Comparison of ENCODE assay signal across 8 cellular contexts in genomic region chr2:85538507-85539360, GRCh38. TPM values are rescaled to one million over a fixed set of nuclear protein-coding genes. Genes with fewer than 3 reads are reported as not detected.
DNase-seq lines count a peak whose midpoint lies in the region; FAIRE-seq and TF ChIP-seq lines count a peak whose summit lies in the region.

TSS of gene MAT2A (plus strand) at chr2:85539168. CDS start at chr2:85539288, 120 bp downstream.

- peak within 1 kb of the TSS; percentile 4 for H2AFZ ChIP-seq in neuron (ENCODE audit: low read depth, low read length)

- DNase-seq in HAP-1 (ENCODE audit: low spot score in 2 of 2) (peak; percentile 87 to 98), MG63 (peak; percentile 95), SHP77 treated with DMSO at 0.1 percent for 48 hours (lab: John Stamatoyannopoulos, UW) (peak; percentile 80), activated gamma-delta T cell (lab: John Stamatoyannopoulos, UW) (peak; percentile 75), fibroblast of villous mesenchyme (ENCODE audit: low read depth) (peak; percentile 93)

- peak; percentile 3 for FAIRE-seq in G401.6 (lab: Jason Lieb, UNC)

- H3K9ac ChIP-seq in subcutaneous abdominal adipose tissue (ENCODE audit: low read length in 5 of 5) = peak within 1 kb of the TSS; percentile 87 to 99 (median 96)

- in situ Hi-C loops in HAP-1 (cut with MboI; ENCODE audit: low sequenced_read_pairs) = no loop called here

- H3K4me3 ChIP-seq in HAP-1 = peak within 1 kb of the TSS; percentile 97
- peak within 1 kb of the TSS; percentile 95 for H3K4me3 ChIP-seq in MG63
- peak within 1 kb of the TSS; percentile 80 for H3K4me3 ChIP-seq in fibroblast of villous mesenchyme (ENCODE audit: low read depth, low read length)
- peak within 1 kb of the TSS; percentile 70 for H3K4me3 ChIP-seq in neuron (ENCODE audit: low read length)
- H3K4me3 ChIP-seq in subcutaneous abdominal adipose tissue (ENCODE audit: low read depth in 1 of 5, low read length in 5 of 5) = peak within 1 kb of the TSS; percentile 78 to 97 (median 93)

- H3K27me3 ChIP-seq in HAP-1 (ENCODE audit: low read depth) (no peaks in the 10 kb centered on the region), MG63 (no peaks in the 10 kb centered on the region), neuron (ENCODE audit: insufficient read depth, low read length) (no peaks in the 10 kb centered on the region), subcutaneous abdominal adipose tissue (ENCODE audit: control insufficient read depth in 5 of 5, insufficient read depth in 4 of 5, low read length in 5 of 5) (no peaks in the 10 kb centered on the region)

- H3K36me3 ChIP-seq in HAP-1 (replicated peaks) = peaks cover 47% of the 10 kb centered on the region
- peaks cover 46% of the 10 kb centered on the region for H3K36me3 ChIP-seq in MG63
- peaks cover 36% of the 10 kb centered on the region for H3K36me3 ChIP-seq in neuron (ENCODE audit: insufficient read depth, low read length)
- peaks cover 22 to 30% (median 25%) of the 10 kb centered on the region in 5 donors for H3K36me3 ChIP-seq in subcutaneous abdominal adipose tissue (ENCODE audit: control insufficient read depth in 5 of 5, insufficient read depth in 5 of 5, low read length in 5 of 5)

- TF ChIP-seq CTCF in fibroblast of villous mesenchyme (IDR thresholded peaks at IDR 0.05; ENCODE audit: insufficient read depth, low read depth, low read length) = peak; percentile 66

- peak within 1 kb of the TSS; percentile 99 for H3K27ac ChIP-seq in subcutaneous abdominal adipose tissue (ENCODE audit: low read depth, low read length)

- no peaks in the 10 kb centered on the region for H3K9me3 ChIP-seq in HAP-1
- no peaks in the 10 kb centered on the region for H3K9me3 ChIP-seq in MG63
- no peaks in the 10 kb centered on the region for H3K9me3 ChIP-seq in neuron (ENCODE audit: low read length)
- no peaks in the 10 kb centered on the region for H3K9me3 ChIP-seq in subcutaneous abdominal adipose tissue (ENCODE audit: control insufficient read depth in 5 of 5, low read length in 5 of 5)

- H3K4me1 ChIP-seq in HAP-1 (peaks cover 31% of the 10 kb centered on the region), neuron (ENCODE audit: insufficient read depth, low read length) (peaks cover 25% of the 10 kb centered on the region), subcutaneous abdominal adipose tissue (ENCODE audit: control insufficient read depth in 5 of 5, insufficient read depth in 5 of 5, low read length in 5 of 5) (peaks cover 3 to 48% (median 38%) of the 10 kb centered on the region in 5 donors)

RNA-seq across cellular contexts. Expression of gene MAT2A, which starts in this region (rescaled TPM):
- total RNA-seq in MG63 (2014; rRNA removed; shearing (Covaris generic); ENCODE audit: low replicate concordance) = 116 and 137 TPM in 2 replicates
- total RNA-seq in fibroblast of villous mesenchyme = 113 and 124 TPM in 2 replicates

Comparison
In these comparisons a context has a peak if more than half of its experiments do, and no peak if none do; other contexts are left out.
1. Peak in every context shown above with its lines: DNase-seq, H3K4me3 ChIP-seq and H3K27ac ChIP-seq.